ENCODE assay signal across 1 cellular context in the genomic region with DNA sequence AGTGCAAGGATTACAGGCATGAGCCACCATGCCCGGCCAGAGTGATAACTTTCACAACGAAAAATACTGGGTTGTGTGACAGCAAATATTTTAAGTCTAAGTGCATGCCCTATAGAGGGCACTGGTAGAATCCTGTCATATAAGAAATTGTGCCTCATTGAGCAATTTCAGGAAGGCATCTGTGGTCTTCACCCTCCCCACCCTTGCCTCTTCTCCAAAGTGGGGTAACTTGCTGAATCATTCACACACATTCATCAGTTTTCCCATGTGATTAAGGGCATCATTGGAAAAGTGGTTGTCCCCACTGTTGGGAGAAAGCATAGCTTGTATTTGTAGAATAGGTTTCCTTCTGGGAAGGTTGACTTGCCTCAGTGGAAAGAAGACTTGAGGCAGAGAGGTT.
TF ChIP-seq lines count a peak whose summit lies in the region.

No MANE protein-coding gene starts in this region.

TF ChIP-seq in K562, 482 proteins besides CTCF, POLR2A, EP300 and RAD21 (continued from another document):
- TF ChIP-seq, protein P1, sequence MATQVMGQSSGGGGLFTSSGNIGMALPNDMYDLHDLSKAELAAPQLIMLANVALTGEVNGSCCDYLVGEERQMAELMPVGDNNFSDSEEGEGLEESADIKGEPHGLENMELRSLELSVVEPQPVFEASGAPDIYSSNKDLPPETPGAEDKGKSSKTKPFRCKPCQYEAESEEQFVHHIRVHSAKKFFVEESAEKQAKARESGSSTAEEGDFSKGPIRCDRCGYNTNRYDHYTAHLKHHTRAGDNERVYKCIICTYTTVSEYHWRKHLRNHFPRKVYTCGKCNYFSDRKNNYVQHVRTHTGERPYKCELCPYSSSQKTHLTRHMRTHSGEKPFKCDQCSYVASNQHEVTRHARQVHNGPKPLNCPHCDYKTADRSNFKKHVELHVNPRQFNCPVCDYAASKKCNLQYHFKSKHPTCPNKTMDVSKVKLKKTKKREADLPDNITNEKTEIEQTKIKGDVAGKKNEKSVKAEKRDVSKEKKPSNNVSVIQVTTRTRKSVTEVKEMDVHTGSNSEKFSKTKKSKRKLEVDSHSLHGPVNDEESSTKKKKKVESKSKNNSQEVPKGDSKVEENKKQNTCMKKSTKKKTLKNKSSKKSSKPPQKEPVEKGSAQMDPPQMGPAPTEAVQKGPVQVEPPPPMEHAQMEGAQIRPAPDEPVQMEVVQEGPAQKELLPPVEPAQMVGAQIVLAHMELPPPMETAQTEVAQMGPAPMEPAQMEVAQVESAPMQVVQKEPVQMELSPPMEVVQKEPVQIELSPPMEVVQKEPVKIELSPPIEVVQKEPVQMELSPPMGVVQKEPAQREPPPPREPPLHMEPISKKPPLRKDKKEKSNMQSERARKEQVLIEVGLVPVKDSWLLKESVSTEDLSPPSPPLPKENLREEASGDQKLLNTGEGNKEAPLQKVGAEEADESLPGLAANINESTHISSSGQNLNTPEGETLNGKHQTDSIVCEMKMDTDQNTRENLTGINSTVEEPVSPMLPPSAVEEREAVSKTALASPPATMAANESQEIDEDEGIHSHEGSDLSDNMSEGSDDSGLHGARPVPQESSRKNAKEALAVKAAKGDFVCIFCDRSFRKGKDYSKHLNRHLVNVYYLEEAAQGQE (CRISPR knock-in tag; IDR thresholded peaks at IDR 0.05; ENCODE audit: low read depth): no peak
- peak; percentile 57 for TF ChIP-seq NFE2 (IDR thresholded peaks at IDR 0.05; ENCODE audit: low read depth)
- no peak for TF ChIP-seq ZNF23 (CRISPR knock-in tag; IDR thresholded peaks at IDR 0.05)
- no peak for TF ChIP-seq NCOA1 (IDR thresholded peaks at IDR 0.05; ENCODE audit: low read depth)
- TF ChIP-seq HDAC2 (IDR thresholded peaks at IDR 0.05): no peak
- TF ChIP-seq CLOCK (CRISPR knock-in tag; IDR thresholded peaks at IDR 0.05; ENCODE audit: borderline replicate concordance): no peak
- no peak for TF ChIP-seq HCFC1 (IDR thresholded peaks at IDR 0.05; ENCODE audit: low read depth, low read length)
- TF ChIP-seq BRCA1 (IDR thresholded peaks at IDR 0.05): no peak
- TF ChIP-seq BRCA1 (CRISPR knock-in tag; IDR thresholded peaks at IDR 0.05): no peak
- no peak for TF ChIP-seq CBX3 (IDR thresholded peaks at IDR 0.05; ENCODE audit: borderline replicate concordance in 1 of 2, low read length in 2 of 2)
